2 cellular contexts compared by ENCODE assay signal in the genomic region with DNA sequence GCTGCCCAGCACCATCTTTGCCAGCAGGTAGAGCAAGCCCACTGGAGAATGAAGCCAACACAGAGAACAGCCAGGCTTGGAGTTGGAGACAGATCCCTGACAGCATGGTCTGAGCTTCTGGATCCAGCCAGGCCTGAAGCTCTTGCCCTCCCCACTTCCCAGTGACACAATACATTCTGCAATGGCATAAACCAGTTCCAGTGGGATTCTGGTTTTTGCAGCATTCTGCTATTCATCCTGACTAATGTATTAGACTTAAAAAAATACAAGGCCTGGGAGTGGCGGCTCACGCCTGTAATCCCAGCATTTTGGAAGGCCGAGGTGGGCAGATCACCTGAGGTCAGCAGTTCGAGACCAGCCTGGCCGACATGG.
TF ChIP-seq lines count a peak whose summit lies in the region.

No MANE protein-coding gene starts in this region.

TF ChIP-seq in HCT116, 20 proteins besides CTCF, POLR2A, EP300 and RAD21:
- TF ChIP-seq FOSL1 (IDR thresholded peaks at IDR 0.05; ENCODE audit: low read depth) (no peak), ZBTB33 (IDR thresholded peaks at IDR 0.05; ENCODE audit: extremely low read depth, insufficient replicate concordance, low read length) (no peak), YY1 (IDR thresholded peaks at IDR 0.05; ENCODE audit: extremely low read depth, insufficient replicate concordance, low read depth, low read length) (no peak), REST (IDR thresholded peaks at IDR 0.05; ENCODE audit: low read depth) (no peak), SIN3A (IDR thresholded peaks at IDR 0.05; ENCODE audit: low read depth) (no peak), ELF1 (IDR thresholded peaks at IDR 0.05; ENCODE audit: borderline replicate concordance, low read depth) (no peak), SRF (IDR thresholded peaks at IDR 0.05; ENCODE audit: low read depth) (no peak)

TF ChIP-seq in K562, 482 proteins besides CTCF, POLR2A, EP300 and RAD21 (continues in another document):
- TF ChIP-seq ZNF121 (CRISPR knock-in tag; conservative IDR thresholded peaks at IDR 0.05) (no peak), MXI1 (IDR thresholded peaks at IDR 0.05; ENCODE audit: low read depth, low read length) (no peak), NELFE (IDR thresholded peaks at IDR 0.05; ENCODE audit: insufficient read depth, insufficient read length) (no peak), BCL6 (CRISPR knock-in tag; IDR thresholded peaks at IDR 0.05) (no peak), SMAD4 (CRISPR knock-in tag; conservative IDR thresholded peaks at IDR 0.05) (no peak), STAT5A (IDR thresholded peaks at IDR 0.05; ENCODE audit: borderline replicate concordance, low read length) (no peak), PHF21A (IDR thresholded peaks at IDR 0.05; ENCODE audit: borderline replicate concordance, low read depth) (no peak), COPS2 (conservative IDR thresholded peaks at IDR 0.05) (no peak), ZFX (CRISPR knock-in tag; IDR thresholded peaks at IDR 0.05) (peak; percentile 44; the same call in 1 of the 2 replicates), ZNF280B (CRISPR knock-in tag; IDR thresholded peaks at IDR 0.05) (no peak), YBX1 (IDR thresholded peaks at IDR 0.05) (no peak), CREB1 (IDR thresholded peaks at IDR 0.05) (no peak), CREB1 (CRISPR knock-in tag; IDR thresholded peaks at IDR 0.05) (no peak), LEF1 (IDR thresholded peaks at IDR 0.05) (no peak), ELF1 (tag; IDR thresholded peaks at IDR 0.05) (no peak), ZBTB7A (IDR thresholded peaks at IDR 0.05; ENCODE audit: borderline replicate concordance, control insufficient read depth, low read depth, low read length) (no peak), MEIS2 (IDR thresholded peaks at IDR 0.05; ENCODE audit: partially characterized antibody) (no peak), HMG20B (CRISPR knock-in tag; IDR thresholded peaks at IDR 0.05) (no peak), CREM (IDR thresholded peaks at IDR 0.05; ENCODE audit: low read depth) (no peak), SRSF3 (IDR thresholded peaks at IDR 0.05; ENCODE audit: insufficient read depth, low read length) (no peak), MAFG (tag; conservative IDR thresholded peaks at IDR 0.05) (no peak), E2F4 (CRISPR knock-in tag; IDR thresholded peaks at IDR 0.05; ENCODE audit: low read depth) (no peak), ATF1 (CRISPR knock-in tag; IDR thresholded peaks at IDR 0.05) (no peak), ATF1 (tag; IDR thresholded peaks at IDR 0.05) (no peak), DACH1 (IDR thresholded peaks at IDR 0.05; ENCODE audit: partially characterized antibody) (no peak), SREBF2 (CRISPR knock-in tag; IDR thresholded peaks at IDR 0.05) (no peak), POU5F1 (IDR thresholded peaks at IDR 0.05; ENCODE audit: borderline replicate concordance, low read depth, low read length, partially characterized antibody) (no peak), NFE2L1 (tag; IDR thresholded peaks at IDR 0.05; ENCODE audit: borderline replicate concordance, low read depth) (no peak), ZNF175 (CRISPR knock-in tag; IDR thresholded peaks at IDR 0.05; ENCODE audit: low read depth) (no peak), TCF3 (CRISPR knock-in tag; IDR thresholded peaks at IDR 0.05) (no peak), SMARCB1 (IDR thresholded peaks at IDR 0.05; ENCODE audit: insufficient read length, low read depth) (no peak), ATF2 (CRISPR knock-in tag; IDR thresholded peaks at IDR 0.05) (no peak), THRAP3 (IDR thresholded peaks at IDR 0.05; ENCODE audit: borderline replicate concordance) (no peak), C11orf30 (IDR thresholded peaks at IDR 0.05; ENCODE audit: low read depth) (peak; percentile 25; the same call in 1 of the 2 replicates), GTF2F1 (IDR thresholded peaks at IDR 0.05; ENCODE audit: low read depth, low read length) (no peak), ERF (CRISPR knock-in tag; IDR thresholded peaks at IDR 0.05) (no peak), MEF2A (IDR thresholded peaks at IDR 0.05; ENCODE audit: control insufficient read depth, low read depth, low read length) (no peak), NR4A1 (CRISPR knock-in tag; IDR thresholded peaks at IDR 0.05) (no peak), NR4A1 (tag; IDR thresholded peaks at IDR 0.05) (0 out of 2 replicates have a peak, but pooled peaks have one; percentile 25), NFIC (IDR thresholded peaks at IDR 0.05) (no peak), PYGO2 (tag; IDR thresholded peaks at IDR 0.05) (no peak), ZNF143 (CRISPR knock-in tag; IDR thresholded peaks at IDR 0.05) (no peak), ZBTB33 (CRISPR knock-in tag; IDR thresholded peaks at IDR 0.05) (0 out of 2 replicates have a peak, but pooled peaks have one; percentile 14), SMARCA4 (IDR thresholded peaks at IDR 0.05) (no peak), HDAC1 (IDR thresholded peaks at IDR 0.05) (no peak), ZNF311 (CRISPR knock-in tag; IDR thresholded peaks at IDR 0.05) (no peak), ZNF12 (CRISPR knock-in tag; IDR thresholded peaks at IDR 0.05) (peak; percentile 89; the same call in 1 of the 2 replicates), ZNF24 (IDR thresholded peaks at IDR 0.05) (no peak)
- TF ChIP-seq, protein P1, sequence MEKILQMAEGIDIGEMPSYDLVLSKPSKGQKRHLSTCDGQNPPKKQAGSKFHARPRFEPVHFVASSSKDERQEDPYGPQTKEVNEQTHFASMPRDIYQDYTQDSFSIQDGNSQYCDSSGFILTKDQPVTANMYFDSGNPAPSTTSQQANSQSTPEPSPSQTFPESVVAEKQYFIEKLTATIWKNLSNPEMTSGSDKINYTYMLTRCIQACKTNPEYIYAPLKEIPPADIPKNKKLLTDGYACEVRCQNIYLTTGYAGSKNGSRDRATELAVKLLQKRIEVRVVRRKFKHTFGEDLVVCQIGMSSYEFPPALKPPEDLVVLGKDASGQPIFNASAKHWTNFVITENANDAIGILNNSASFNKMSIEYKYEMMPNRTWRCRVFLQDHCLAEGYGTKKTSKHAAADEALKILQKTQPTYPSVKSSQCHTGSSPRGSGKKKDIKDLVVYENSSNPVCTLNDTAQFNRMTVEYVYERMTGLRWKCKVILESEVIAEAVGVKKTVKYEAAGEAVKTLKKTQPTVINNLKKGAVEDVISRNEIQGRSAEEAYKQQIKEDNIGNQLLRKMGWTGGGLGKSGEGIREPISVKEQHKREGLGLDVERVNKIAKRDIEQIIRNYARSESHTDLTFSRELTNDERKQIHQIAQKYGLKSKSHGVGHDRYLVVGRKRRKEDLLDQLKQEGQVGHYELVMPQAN (IDR thresholded peaks at IDR 0.05; ENCODE audit: borderline replicate concordance): no peak
- TF ChIP-seq, protein P2, sequence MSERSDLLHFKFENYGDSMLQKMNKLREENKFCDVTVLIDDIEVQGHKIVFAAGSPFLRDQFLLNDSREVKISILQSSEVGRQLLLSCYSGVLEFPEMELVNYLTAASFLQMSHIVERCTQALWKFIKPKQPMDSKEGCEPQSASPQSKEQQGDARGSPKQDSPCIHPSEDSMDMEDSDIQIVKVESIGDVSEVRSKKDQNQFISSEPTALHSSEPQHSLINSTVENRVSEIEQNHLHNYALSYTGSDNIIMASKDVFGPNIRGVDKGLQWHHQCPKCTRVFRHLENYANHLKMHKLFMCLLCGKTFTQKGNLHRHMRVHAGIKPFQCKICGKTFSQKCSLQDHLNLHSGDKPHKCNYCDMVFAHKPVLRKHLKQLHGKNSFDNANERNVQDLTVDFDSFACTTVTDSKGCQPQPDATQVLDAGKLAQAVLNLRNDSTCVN (CRISPR knock-in tag; IDR thresholded peaks at IDR 0.05): no peak
- TF ChIP-seq, protein P3, sequence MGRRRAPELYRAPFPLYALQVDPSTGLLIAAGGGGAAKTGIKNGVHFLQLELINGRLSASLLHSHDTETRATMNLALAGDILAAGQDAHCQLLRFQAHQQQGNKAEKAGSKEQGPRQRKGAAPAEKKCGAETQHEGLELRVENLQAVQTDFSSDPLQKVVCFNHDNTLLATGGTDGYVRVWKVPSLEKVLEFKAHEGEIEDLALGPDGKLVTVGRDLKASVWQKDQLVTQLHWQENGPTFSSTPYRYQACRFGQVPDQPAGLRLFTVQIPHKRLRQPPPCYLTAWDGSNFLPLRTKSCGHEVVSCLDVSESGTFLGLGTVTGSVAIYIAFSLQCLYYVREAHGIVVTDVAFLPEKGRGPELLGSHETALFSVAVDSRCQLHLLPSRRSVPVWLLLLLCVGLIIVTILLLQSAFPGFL (CRISPR knock-in tag; IDR thresholded peaks at IDR 0.05): no peak
- TF ChIP-seq, protein P4, sequence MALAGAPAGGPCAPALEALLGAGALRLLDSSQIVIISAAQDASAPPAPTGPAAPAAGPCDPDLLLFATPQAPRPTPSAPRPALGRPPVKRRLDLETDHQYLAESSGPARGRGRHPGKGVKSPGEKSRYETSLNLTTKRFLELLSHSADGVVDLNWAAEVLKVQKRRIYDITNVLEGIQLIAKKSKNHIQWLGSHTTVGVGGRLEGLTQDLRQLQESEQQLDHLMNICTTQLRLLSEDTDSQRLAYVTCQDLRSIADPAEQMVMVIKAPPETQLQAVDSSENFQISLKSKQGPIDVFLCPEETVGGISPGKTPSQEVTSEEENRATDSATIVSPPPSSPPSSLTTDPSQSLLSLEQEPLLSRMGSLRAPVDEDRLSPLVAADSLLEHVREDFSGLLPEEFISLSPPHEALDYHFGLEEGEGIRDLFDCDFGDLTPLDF (CRISPR knock-in tag; IDR thresholded peaks at IDR 0.05): no peak
- TF ChIP-seq, protein P5, sequence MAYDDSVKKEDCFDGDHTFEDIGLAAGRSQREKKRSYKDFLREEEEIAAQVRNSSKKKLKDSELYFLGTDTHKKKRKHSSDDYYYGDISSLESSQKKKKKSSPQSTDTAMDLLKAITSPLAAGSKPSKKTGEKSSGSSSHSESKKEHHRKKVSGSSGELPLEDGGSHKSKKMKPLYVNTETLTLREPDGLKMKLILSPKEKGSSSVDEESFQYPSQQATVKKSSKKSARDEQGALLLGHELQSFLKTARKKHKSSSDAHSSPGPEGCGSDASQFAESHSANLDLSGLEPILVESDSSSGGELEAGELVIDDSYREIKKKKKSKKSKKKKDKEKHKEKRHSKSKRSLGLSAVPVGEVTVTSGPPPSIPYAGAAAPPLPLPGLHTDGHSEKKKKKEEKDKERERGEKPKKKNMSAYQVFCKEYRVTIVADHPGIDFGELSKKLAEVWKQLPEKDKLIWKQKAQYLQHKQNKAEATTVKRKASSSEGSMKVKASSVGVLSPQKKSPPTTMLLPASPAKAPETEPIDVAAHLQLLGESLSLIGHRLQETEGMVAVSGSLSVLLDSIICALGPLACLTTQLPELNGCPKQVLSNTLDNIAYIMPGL (CRISPR knock-in tag; IDR thresholded peaks at IDR 0.05): no peak
